Comparison of ENCODE assay signal across 8 cellular contexts in genomic region chr16:75264531-75264998, GRCh38. TPM values are rescaled to one million over a fixed set of nuclear protein-coding genes. Genes with fewer than 3 reads are reported as not detected.
DNase-seq lines count a peak whose midpoint lies in the region; ATAC-seq, FAIRE-seq and TF ChIP-seq lines count a peak whose summit lies in the region.

No MANE protein-coding gene starts in this region.

- H3K36me3 ChIP-seq in H7 (replicated peaks; ENCODE audit: control insufficient read depth, insufficient read depth, low read length) (peaks cover 2% of the 10 kb centered on the region), WERI-Rb-1 (peaks cover 19% of the 10 kb centered on the region), heart right ventricle (peaks cover 0 to 6% (median 0%) of the 10 kb centered on the region in 9 donors)

- H3K4me3 ChIP-seq in H7 (ENCODE audit: insufficient read depth, low read depth, low read length) (peak overlapping the region; percentile 92), WERI-Rb-1 (ENCODE audit: low read depth, low read length) (peak overlapping the region; percentile 93), heart right ventricle (peak overlapping the region; percentile 70 to 100 (median 86)), retinal pigment epithelial cell (ENCODE audit: low read length) (peak overlapping the region; percentile 91)

- no peak for FAIRE-seq in RCC 7860 (lab: Jason Lieb, UNC)

- DNase-seq in H7: peak; percentile 29
- DNase-seq in WERI-Rb-1: peak; percentile 80
- peak; percentile 23 to 60 for DNase-seq in heart right ventricle
- DNase-seq in retinal pigment epithelial cell (ENCODE audit: low read depth): no peak
- DNase-seq in iPS-NIHi7 (ENCODE audit: extremely low spot score): no peak
- no peak for DNase-seq in RCC 7860 (ENCODE audit: low spot score)
- no peak for DNase-seq in AG20443 (ENCODE audit: low spot score)

- intact Hi-C loops in heart right ventricle (cut with DNase I): loop anchor here in 2 of 10 donors (1.0 to 5.0 kb wide), 2 partner anchors 30 to 38 kb away; no protein-coding TSS in a partner anchor

- TF ChIP-seq CTCF in WERI-Rb-1 (IDR thresholded peaks at IDR 0.05; ENCODE audit: low read depth, low read length): no peak
- no peak for TF ChIP-seq CTCF in heart right ventricle (IDR thresholded peaks at IDR 0.05)
- TF ChIP-seq CTCF in retinal pigment epithelial cell (conservative IDR thresholded peaks at IDR 0.05; ENCODE audit: low read depth, low read length): no peak

- H3K27ac ChIP-seq in WERI-Rb-1 (peak overlapping the region; percentile 91), heart right ventricle (peak overlapping the region; percentile 92 to 99 (median 96))

- H3K4me1 ChIP-seq in heart right ventricle: peaks cover 32 to 81% (median 63%) of the 10 kb centered on the region in 9 donors

- H3K9me3 ChIP-seq in WERI-Rb-1 (ENCODE audit: severe bottlenecking): no peaks in the 10 kb centered on the region
- no peaks in the 10 kb centered on the region for H3K9me3 ChIP-seq in heart right ventricle

- ATAC-seq in heart right ventricle (peak in 6 of 8 donors; percentile 3 to 50 (median 21)), GM18858 (IDR thresholded peaks at IDR 0.05; ENCODE audit: unreplicated experiment) (no peak)

- 8 to 9% methylated on average over 13 of the region's 13 CpGs for WGBS in heart right ventricle, 2 donors

- no peaks in the 10 kb centered on the region for H3K27me3 ChIP-seq in H7 (ENCODE audit: control insufficient read depth, insufficient read depth, low read length)
- no peaks in the 10 kb centered on the region for H3K27me3 ChIP-seq in WERI-Rb-1 (ENCODE audit: insufficient read depth, low read depth, severe bottlenecking)
- peaks cover 0 to 69% (median 0%) of the 10 kb centered on the region in 7 donors for H3K27me3 ChIP-seq in heart right ventricle

RNA-seq across cellular contexts. Expression of gene BCAR1, which starts 13.1 kb away (rescaled TPM):
- total RNA-seq in H7 (2014; rRNA removed; shearing (Covaris generic)): 63.0 and 68.4 TPM in 2 replicates
- total RNA-seq in heart right ventricle: 10 to 100 TPM; 56.1 to 85.2 (median 72.4) TPM
- polyA plus RNA-seq in heart right ventricle: 10 to 100 TPM; 54.6 to 65.8 TPM

RNA-seq across cellular contexts. Expression of gene CTRB1, which starts 45.8 kb away (rescaled TPM):
- not detected in 2 replicates for total RNA-seq in H7 (2014; rRNA removed; shearing (Covaris generic))
- total RNA-seq in heart right ventricle: 1 to 10 TPM in 7 of 10 donors, not detected in 3; 1.8 to 3.8 (median 2.6) TPM
- polyA plus RNA-seq in heart right ventricle: 1 to 10 TPM in 1 of 2 donors, not detected in 1; 1.0 TPM

RNA-seq across cellular contexts. Expression of gene CTRB2, which starts 57.6 kb away (rescaled TPM):
- total RNA-seq in H7 (2014; rRNA removed; shearing (Covaris generic)): not detected in 2 replicates
- 1 to 10 TPM in 7 of 10 donors, not detected in 3; 2.0 to 3.8 (median 2.8) TPM for total RNA-seq in heart right ventricle
- under 1 TPM in 1 of 2 donors, not detected in 1; 0.42 TPM for polyA plus RNA-seq in heart right ventricle

Comparison
In these comparisons a context has a peak if more than half of its experiments do, and no peak if none do; other contexts are left out.
1. DNase-seq: peak in H7 (single experiment), WERI-Rb-1 (single experiment) and heart right ventricle (2 of 2); none in retinal pigment epithelial cell (single experiment), iPS-NIHi7 (single experiment), RCC 7860 (single experiment) and AG20443 (single experiment).
2. Peak in every context shown above with its lines, with median percentiles within 50 percentile points of each other: H3K4me3 ChIP-seq.